ENCODE assay signal across 10 cellular contexts in the genomic region with DNA sequence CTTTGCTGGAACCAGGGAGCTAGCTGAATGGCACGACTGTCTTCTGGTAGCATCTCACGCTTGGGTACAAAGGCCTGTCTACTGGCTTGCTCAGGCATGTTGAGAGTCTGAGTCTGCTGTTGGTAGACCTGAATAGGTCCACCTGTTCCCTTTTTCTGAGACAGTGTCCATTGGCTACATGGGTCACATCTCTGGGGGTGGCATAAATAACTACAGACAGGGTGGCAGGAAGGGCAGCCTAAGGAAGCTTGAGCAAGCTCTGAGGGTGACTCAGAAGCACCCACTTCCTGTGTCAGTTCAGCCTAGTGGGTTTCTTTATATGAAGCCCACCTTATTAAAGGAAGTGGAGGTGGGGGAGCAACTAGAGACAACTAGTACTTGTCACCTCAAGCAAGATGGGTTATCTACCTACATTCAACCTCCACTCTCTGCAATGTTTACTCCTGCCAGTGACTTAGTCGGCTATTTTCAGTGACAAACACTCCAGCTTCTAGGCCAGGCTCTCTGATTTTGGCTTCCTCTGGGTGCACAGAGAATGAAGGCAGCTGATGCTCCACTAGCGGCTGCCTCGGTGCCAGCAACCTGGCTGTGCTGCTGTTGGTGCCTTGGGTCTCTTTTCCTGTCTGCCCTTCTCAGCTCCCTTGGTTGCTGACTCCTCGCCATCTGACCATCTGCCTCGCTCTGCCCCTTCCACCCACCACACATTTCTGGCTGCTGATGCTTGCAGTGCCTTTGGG. TPM values are rescaled to one million over a fixed set of nuclear protein-coding genes. Genes with fewer than 3 reads are reported as not detected.
DNase-seq lines count a peak whose midpoint lies in the region; ATAC-seq, FAIRE-seq and TF ChIP-seq lines count a peak whose summit lies in the region.
"Had no signal": no experiment of that assay in that cellular context is flagged by ENCODE, and none has a peak within 500 bp of the region (broad histone marks: within the 10 kb centered on the region; RNA-seq: fewer than 3 reads in every experiment).

No MANE protein-coding gene starts in this region.

- peaks cover 38 to 51% (median 38%) of the 10 kb centered on the region in 3 donors for H3K4me1 Mint-ChIP-seq in IgD-negative memory B cell

- FAIRE-seq in small intestine (lab: Jason Lieb, UNC): no peak
- FAIRE-seq: frontal cortex had no signal

- H3K27ac Mint-ChIP-seq in IgD-negative memory B cell: peak overlapping the region; percentile 40 to 89 (median 84)

- no peaks in the 10 kb centered on the region for H3K9me3 ChIP-seq in small intestine (ENCODE audit: control insufficient read depth, low read depth)

- H3K9me3 Mint-ChIP-seq in IgD-negative memory B cell: no peaks in the 10 kb centered on the region

- H3K36me3 ChIP-seq in small intestine (ENCODE audit: control insufficient read depth in 2 of 2, insufficient read depth in 2 of 2, low read length in 2 of 2): no peaks in the 10 kb centered on the region

- peaks cover 1% of the 10 kb centered on the region for H3K27me3 Mint-ChIP-seq in IgD-negative memory B cell

- H3K4me3 Mint-ChIP-seq in IgD-negative memory B cell: peak overlapping the region in 2 of 4 donors; percentile 42 to 78

- peak; percentile 12 to 65 for DNase-seq in cerebellar nuclear complex (lab: John Stamatoyannopoulos, UW)
- DNase-seq in small intestine: peak; percentile 38
- no peak for DNase-seq in GM19238 (ENCODE audit: insufficient read length, low spot score)
- DNase-seq in stimulated activated CD4-positive, alpha-beta T cell treated with anti-CD3 and anti-CD28 coated beads, Interleukin-15, amount 100 ng/mL, for 24 hours: no peak

- H3K36me3 Mint-ChIP-seq in IgD-negative memory B cell: no peaks in the 10 kb centered on the region

- H3K27me3 ChIP-seq in small intestine (ENCODE audit: control insufficient read depth in 2 of 2, insufficient read depth in 2 of 2, low read length in 2 of 2): no peaks in the 10 kb centered on the region

- peak; percentile 1; the same call in 2 of the 3 replicates for ATAC-seq in SK-N-SH treated with all-trans-retinoic acid at 6 μM for 48 hours
- ATAC-seq in HG03108 (IDR thresholded peaks at IDR 0.05; ENCODE audit: unreplicated experiment): no peak
- ATAC-seq in GM18858 (IDR thresholded peaks at IDR 0.05; ENCODE audit: unreplicated experiment): no peak

- WGBS in small intestine, 3 donors: 78 to 88% (median 82%) methylated on average over 7 of the region's 7 CpGs

- peak overlapping the region in 1 of 2 donors; percentile 29 for H3K27ac ChIP-seq in small intestine (ENCODE audit: low read depth in 1 of 2, low read length in 1 of 2)
- H3K27ac ChIP-seq: KMS-11 had no signal

- H3K4me1 ChIP-seq in small intestine (ENCODE audit: control insufficient read depth in 2 of 2, insufficient read depth in 1 of 2, low read depth in 1 of 2, low read length in 1 of 2): peaks cover 2 to 5% of the 10 kb centered on the region in 2 donors

- no peak overlapping the region for H3K4me3 ChIP-seq in small intestine (ENCODE audit: low read depth in 1 of 2, low read length in 2 of 2)

TF ChIP-seq in SK-N-SH treated with all-trans-retinoic acid at 6 μM for 48 hours, 23 proteins besides CTCF, POLR2A, EP300 and RAD21 (continues in another document):
- TF ChIP-seq ARNTL (CRISPR knock-in tag; IDR thresholded peaks at IDR 0.05; ENCODE audit: borderline replicate concordance, low read depth) (no peak), ESRRG (CRISPR knock-in tag; IDR thresholded peaks at IDR 0.05) (no peak), OSR1 (CRISPR knock-in tag; IDR thresholded peaks at IDR 0.05) (no peak), PPARA (CRISPR knock-in tag; IDR thresholded peaks at IDR 0.05; ENCODE audit: borderline replicate concordance) (no peak), ZC3H10 (CRISPR knock-in tag; IDR thresholded peaks at IDR 0.05) (no peak), ZNF8 (CRISPR knock-in tag; IDR thresholded peaks at IDR 0.05) (no peak), ZNF565 (CRISPR knock-in tag; conservative IDR thresholded peaks at IDR 0.05; ENCODE audit: low read depth) (no peak), ZFP3 (CRISPR knock-in tag; IDR thresholded peaks at IDR 0.05) (no peak), RARB (CRISPR knock-in tag; IDR thresholded peaks at IDR 0.05) (no peak), TCF4 (CRISPR knock-in tag; IDR thresholded peaks at IDR 0.05; ENCODE audit: borderline replicate concordance) (no peak)
- TF ChIP-seq, protein P1, sequence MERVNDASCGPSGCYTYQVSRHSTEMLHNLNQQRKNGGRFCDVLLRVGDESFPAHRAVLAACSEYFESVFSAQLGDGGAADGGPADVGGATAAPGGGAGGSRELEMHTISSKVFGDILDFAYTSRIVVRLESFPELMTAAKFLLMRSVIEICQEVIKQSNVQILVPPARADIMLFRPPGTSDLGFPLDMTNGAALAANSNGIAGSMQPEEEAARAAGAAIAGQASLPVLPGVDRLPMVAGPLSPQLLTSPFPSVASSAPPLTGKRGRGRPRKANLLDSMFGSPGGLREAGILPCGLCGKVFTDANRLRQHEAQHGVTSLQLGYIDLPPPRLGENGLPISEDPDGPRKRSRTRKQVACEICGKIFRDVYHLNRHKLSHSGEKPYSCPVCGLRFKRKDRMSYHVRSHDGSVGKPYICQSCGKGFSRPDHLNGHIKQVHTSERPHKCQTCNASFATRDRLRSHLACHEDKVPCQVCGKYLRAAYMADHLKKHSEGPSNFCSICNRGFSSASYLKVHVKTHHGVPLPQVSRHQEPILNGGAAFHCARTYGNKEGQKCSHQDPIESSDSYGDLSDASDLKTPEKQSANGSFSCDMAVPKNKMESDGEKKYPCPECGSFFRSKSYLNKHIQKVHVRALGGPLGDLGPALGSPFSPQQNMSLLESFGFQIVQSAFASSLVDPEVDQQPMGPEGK (CRISPR knock-in tag; IDR thresholded peaks at IDR 0.05; ENCODE audit: borderline replicate concordance): no peak
- TF ChIP-seq, protein P2, sequence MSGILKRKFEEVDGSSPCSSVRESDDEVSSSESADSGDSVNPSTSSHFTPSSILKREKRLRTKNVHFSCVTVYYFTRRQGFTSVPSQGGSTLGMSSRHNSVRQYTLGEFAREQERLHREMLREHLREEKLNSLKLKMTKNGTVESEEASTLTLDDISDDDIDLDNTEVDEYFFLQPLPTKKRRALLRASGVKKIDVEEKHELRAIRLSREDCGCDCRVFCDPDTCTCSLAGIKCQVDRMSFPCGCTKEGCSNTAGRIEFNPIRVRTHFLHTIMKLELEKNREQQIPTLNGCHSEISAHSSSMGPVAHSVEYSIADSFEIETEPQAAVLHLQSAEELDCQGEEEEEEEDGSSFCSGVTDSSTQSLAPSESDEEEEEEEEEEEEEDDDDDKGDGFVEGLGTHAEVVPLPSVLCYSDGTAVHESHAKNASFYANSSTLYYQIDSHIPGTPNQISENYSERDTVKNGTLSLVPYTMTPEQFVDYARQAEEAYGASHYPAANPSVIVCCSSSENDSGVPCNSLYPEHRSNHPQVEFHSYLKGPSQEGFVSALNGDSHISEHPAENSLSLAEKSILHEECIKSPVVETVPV (CRISPR knock-in tag; IDR thresholded peaks at IDR 0.05): no peak
- TF ChIP-seq, protein P3, sequence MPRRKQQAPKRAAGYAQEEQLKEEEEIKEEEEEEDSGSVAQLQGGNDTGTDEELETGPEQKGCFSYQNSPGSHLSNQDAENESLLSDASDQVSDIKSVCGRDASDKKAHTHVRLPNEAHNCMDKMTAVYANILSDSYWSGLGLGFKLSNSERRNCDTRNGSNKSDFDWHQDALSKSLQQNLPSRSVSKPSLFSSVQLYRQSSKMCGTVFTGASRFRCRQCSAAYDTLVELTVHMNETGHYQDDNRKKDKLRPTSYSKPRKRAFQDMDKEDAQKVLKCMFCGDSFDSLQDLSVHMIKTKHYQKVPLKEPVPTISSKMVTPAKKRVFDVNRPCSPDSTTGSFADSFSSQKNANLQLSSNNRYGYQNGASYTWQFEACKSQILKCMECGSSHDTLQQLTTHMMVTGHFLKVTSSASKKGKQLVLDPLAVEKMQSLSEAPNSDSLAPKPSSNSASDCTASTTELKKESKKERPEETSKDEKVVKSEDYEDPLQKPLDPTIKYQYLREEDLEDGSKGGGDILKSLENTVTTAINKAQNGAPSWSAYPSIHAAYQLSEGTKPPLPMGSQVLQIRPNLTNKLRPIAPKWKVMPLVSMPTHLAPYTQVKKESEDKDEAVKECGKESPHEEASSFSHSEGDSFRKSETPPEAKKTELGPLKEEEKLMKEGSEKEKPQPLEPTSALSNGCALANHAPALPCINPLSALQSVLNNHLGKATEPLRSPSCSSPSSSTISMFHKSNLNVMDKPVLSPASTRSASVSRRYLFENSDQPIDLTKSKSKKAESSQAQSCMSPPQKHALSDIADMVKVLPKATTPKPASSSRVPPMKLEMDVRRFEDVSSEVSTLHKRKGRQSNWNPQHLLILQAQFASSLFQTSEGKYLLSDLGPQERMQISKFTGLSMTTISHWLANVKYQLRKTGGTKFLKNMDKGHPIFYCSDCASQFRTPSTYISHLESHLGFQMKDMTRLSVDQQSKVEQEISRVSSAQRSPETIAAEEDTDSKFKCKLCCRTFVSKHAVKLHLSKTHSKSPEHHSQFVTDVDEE (CRISPR knock-in tag; IDR thresholded peaks at IDR 0.05): no peak
- TF ChIP-seq, protein P4, sequence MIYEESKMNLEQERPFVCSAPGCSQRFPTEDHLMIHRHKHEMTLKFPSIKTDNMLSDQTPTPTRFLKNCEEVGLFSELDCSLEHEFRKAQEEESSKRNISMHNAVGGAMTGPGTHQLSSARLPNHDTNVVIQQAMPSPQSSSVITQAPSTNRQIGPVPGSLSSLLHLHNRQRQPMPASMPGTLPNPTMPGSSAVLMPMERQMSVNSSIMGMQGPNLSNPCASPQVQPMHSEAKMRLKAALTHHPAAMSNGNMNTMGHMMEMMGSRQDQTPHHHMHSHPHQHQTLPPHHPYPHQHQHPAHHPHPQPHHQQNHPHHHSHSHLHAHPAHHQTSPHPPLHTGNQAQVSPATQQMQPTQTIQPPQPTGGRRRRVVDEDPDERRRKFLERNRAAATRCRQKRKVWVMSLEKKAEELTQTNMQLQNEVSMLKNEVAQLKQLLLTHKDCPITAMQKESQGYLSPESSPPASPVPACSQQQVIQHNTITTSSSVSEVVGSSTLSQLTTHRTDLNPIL (CRISPR knock-in tag; IDR thresholded peaks at IDR 0.05; ENCODE audit: low read depth): no peak

RNA-seq across cellular contexts. Expression of a gene that starts 5.7 kb away (rescaled TPM):
- polyA plus RNA-seq in IgD-negative memory B cell (51.3 TPM), small intestine (10 to 100 TPM; 50.3 to 73.2 (median 50.8) TPM)

RNA-seq across cellular contexts. Expression of a gene that starts 13.0 kb away (rescaled TPM):
- 0.38 TPM for polyA plus RNA-seq in IgD-negative memory B cell
- 1 to 10 TPM in 1 of 3 donors, under 1 TPM in 1, not detected in 1; 0.54 to 3.3 TPM for polyA plus RNA-seq in small intestine

RNA-seq across cellular contexts. Expression of a gene that starts 33.2 kb away (rescaled TPM):
- polyA plus RNA-seq in IgD-negative memory B cell (0.80 TPM), small intestine (10 to 100 TPM; 14.6 to 42.3 (median 19.6) TPM)

RNA-seq across cellular contexts. Expression of a gene that starts 59.6 kb away (rescaled TPM):
- not detected for polyA plus RNA-seq in IgD-negative memory B cell
- polyA plus RNA-seq in small intestine: under 1 TPM in 1 of 3 donors, not detected in 2; 0.19 TPM

Comparison
In these comparisons a context has a peak if more than half of its experiments do, and no peak if none do; other contexts are left out.
1. DNase-seq: peak in cerebellar nuclear complex (2 of 2) and small intestine (single experiment); none in GM19238 (single experiment) and stimulated activated CD4-positive, alpha-beta T cell treated with anti-CD3 and anti-CD28 coated beads, Interleukin-15, amount 100 ng/mL, for 24 hours (single experiment).